In genomic region chr1:159921251-159921650, GRCh38 we compare ENCODE assay signal across 8 cellular contexts. TPM values are rescaled to one million over a fixed set of nuclear protein-coding genes. Genes with fewer than 3 reads are reported as not detected.
A peak's percentile ranks its signal among the peaks of the same experiment; 100 is the strongest.
DNase-seq lines count a peak whose midpoint lies in the region; ATAC-seq and TF ChIP-seq lines count a peak whose summit lies in the region.

No MANE protein-coding gene starts in this region.

- DNase-seq in heart left ventricle (no peak), cardiac septum (ENCODE audit: low spot score) (no peak), colonic mucosa (no peak), GM10266 (ENCODE audit: extremely low spot score) (no peak), Ammon's horn (ENCODE audit: low spot score) (no peak), NCI-H2107 treated with DMSO at 0.1 percent for 48 hours (lab: John Stamatoyannopoulos, UW; ENCODE audit: unreplicated experiment) (no peak)

- H3K27ac ChIP-seq in heart left ventricle (peak overlapping the region in 11 of 12 donors; percentile 86 to 100 (median 97)), colonic mucosa (peak overlapping the region; percentile 92), thymus (ENCODE audit: low read depth) (peak overlapping the region; percentile 95)

- H3K27me3 ChIP-seq in heart left ventricle (no peaks in the 10 kb centered on the region), colonic mucosa (no peaks in the 10 kb centered on the region), thymus (ENCODE audit: control insufficient read depth, insufficient read depth) (no peaks in the 10 kb centered on the region)

- peak overlapping the region; percentile 34 to 99 for H3K9ac ChIP-seq in colonic mucosa (ENCODE audit: low read depth in 2 of 2, low read length in 2 of 2)

- TF ChIP-seq POLR2A in heart left ventricle (IDR thresholded peaks at IDR 0.05): no peak

- no peaks in the 10 kb centered on the region for H3K9me3 ChIP-seq in heart left ventricle
- H3K9me3 ChIP-seq in colonic mucosa: no peaks in the 10 kb centered on the region
- H3K9me3 ChIP-seq in thymus (ENCODE audit: control insufficient read depth): no peaks in the 10 kb centered on the region

- WGBS in heart left ventricle, 4 donors: 49 to 67% (median 59%) methylated on average over 1 of the region's 1 CpG
- WGBS in thymus: 28% methylated on average over 1 of the region's 1 CpG

- TF ChIP-seq CTCF in heart left ventricle (IDR thresholded peaks at IDR 0.05) (no peak), colonic mucosa (IDR thresholded peaks at IDR 0.05) (no peak), GM10266 (IDR thresholded peaks at IDR 0.05; ENCODE audit: control insufficient read depth, insufficient read depth, low read depth, missing control alignments) (no peak)

- intact Hi-C loops in heart left ventricle (cut with DNase I) (loop anchor here in 4 of 10 donors (10.0 kb wide), 2 partner anchors 66 to 906 kb away; no protein-coding TSS in a partner anchor), cardiac septum (cut with DNase I) (loop anchor here (5.0 kb wide), 1 partner anchor 914 kb away; the partner anchor contains the start of gene IFI16), colonic mucosa (cut with DNase I) (no loop called here)

- H3K36me3 ChIP-seq in heart left ventricle (peaks cover 0 to 53% (median 43%) of the 10 kb centered on the region in 9 donors), colonic mucosa (peaks cover 19% of the 10 kb centered on the region), thymus (ENCODE audit: control insufficient read depth, insufficient read depth) (peaks cover 36% of the 10 kb centered on the region)

- peak overlapping the region in 8 of 12 donors; percentile 66 to 99 (median 84) for H3K4me3 ChIP-seq in heart left ventricle
- no peak overlapping the region for H3K4me3 ChIP-seq in colonic mucosa
- H3K4me3 ChIP-seq in thymus (ENCODE audit: low read length): peak overlapping the region; percentile 61

- ATAC-seq in heart left ventricle (no peak), HG03442 (IDR thresholded peaks at IDR 0.05; ENCODE audit: unreplicated experiment) (peak; percentile 30)

- peaks cover 7 to 76% (median 60%) of the 10 kb centered on the region in 12 donors for H3K4me1 ChIP-seq in heart left ventricle
- no peaks in the 10 kb centered on the region for H3K4me1 ChIP-seq in colonic mucosa
- peaks cover 39% of the 10 kb centered on the region for H3K4me1 ChIP-seq in thymus (ENCODE audit: control insufficient read depth, insufficient read depth, low read length)

RNA-seq across cellular contexts. Expression of gene TAGLN2, which starts 4.1 kb away (rescaled TPM):
- 100 to 1,000 TPM in 5 of 9 donors, 10 to 100 TPM in 4; 84.3 to 246 (median 131) TPM for total RNA-seq in heart left ventricle
- 100 to 1,000 TPM; 113 to 226 TPM for polyA plus RNA-seq in heart left ventricle
- 103 TPM for total RNA-seq in cardiac septum
- 100 to 1,000 TPM; 354 to 515 TPM for total RNA-seq in colonic mucosa
- 429 TPM for polyA plus RNA-seq in thymus

RNA-seq across cellular contexts. Expression of gene CFAP45, which starts 21.3 kb away (rescaled TPM):
- total RNA-seq in heart left ventricle (1 to 10 TPM in 1 of 9 donors, under 1 TPM in 6, not detected in 2; 0.31 to 1.8 (median 0.62) TPM), cardiac septum (0.32 TPM), colonic mucosa (under 1 TPM in 1 of 2 donors, not detected in 1; 0.30 TPM)
- polyA plus RNA-seq in heart left ventricle (1 to 10 TPM in 1 of 2 donors, under 1 TPM in 1; 0.29 to 1.3 TPM), thymus (1.3 TPM)

RNA-seq across cellular contexts. Expression of gene IGSF9, which starts 24.2 kb away (rescaled TPM):
- 1 to 10 TPM in 1 of 9 donors, under 1 TPM in 3, not detected in 5; 0.10 to 4.8 (median 0.12) TPM for total RNA-seq in heart left ventricle
- polyA plus RNA-seq in heart left ventricle: under 1 TPM in 1 of 2 donors, not detected in 1; 0.06 TPM
- not detected for total RNA-seq in cardiac septum
- total RNA-seq in colonic mucosa: 10 to 100 TPM; 14.1 to 41.8 TPM
- 4.1 TPM for polyA plus RNA-seq in thymus

RNA-seq across cellular contexts. Expression of gene SLAMF9, which starts 32.8 kb away (rescaled TPM):
- total RNA-seq in heart left ventricle (under 1 TPM in 1 of 9 donors, not detected in 8; 0.88 TPM), cardiac septum (not detected), colonic mucosa (not detected)
- polyA plus RNA-seq in heart left ventricle (under 1 TPM in 1 of 2 donors, not detected in 1; 0.24 TPM), thymus (0.71 TPM)

RNA-seq across cellular contexts. Expression of gene VSIG8, which starts 58.8 kb away (rescaled TPM):
- total RNA-seq in heart left ventricle (not detected), cardiac septum (not detected), colonic mucosa (not detected)
- polyA plus RNA-seq in heart left ventricle (under 1 TPM in 1 of 2 donors, not detected in 1; 0.27 TPM), thymus (2.6 TPM)
